ENCODE assay signal across 3 cellular contexts in the genomic region with DNA sequence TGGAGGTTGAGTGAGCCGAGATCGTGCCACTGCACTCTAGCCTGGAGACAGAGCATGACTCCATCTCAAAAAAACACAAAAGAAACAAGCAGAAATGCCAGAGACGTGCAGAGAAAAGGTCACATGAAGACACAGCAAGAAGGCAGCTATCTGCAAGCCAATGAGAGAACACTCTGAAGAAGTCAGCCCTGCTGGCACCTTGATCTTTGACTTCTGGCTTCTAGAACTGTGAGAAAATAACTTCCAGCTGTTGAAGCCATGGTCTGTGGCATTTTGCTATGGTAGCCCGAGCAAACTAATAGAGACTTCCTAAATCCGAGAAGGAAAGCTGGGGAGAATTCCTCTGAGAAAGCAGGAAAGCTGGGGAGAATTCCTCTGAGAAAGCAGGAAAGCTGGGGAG. TPM values are rescaled to one million over a fixed set of nuclear protein-coding genes. Genes with fewer than 3 reads are reported as not detected.
"Had no signal": no experiment of that assay in that cellular context is flagged by ENCODE, and none has a peak within 500 bp of the region (broad histone marks: within the 10 kb centered on the region; RNA-seq: fewer than 3 reads in every experiment).

No MANE protein-coding gene starts in this region.

RNA-seq across cellular contexts. Expression of gene SPDYE5, which starts 42.2 kb away (rescaled TPM):
- total RNA-seq: HepG2, HT-29, HT1080 had no signal
- polyA plus RNA-seq: HepG2 had no signal

RNA-seq across cellular contexts. Expression of gene TRIM73, which starts 54.5 kb away (rescaled TPM):
- total RNA-seq: HT1080 had no signal
